ENCODE assay signal across 8 cellular contexts in genomic region chr7:149873968-149874643, GRCh38. TPM values are rescaled to one million over a fixed set of nuclear protein-coding genes. Genes with fewer than 3 reads are reported as not detected.
DNase-seq lines count a peak whose midpoint lies in the region; ATAC-seq and TF ChIP-seq lines count a peak whose summit lies in the region.

Gene ATP6V0E2, plus strand, starts transcription at chr7:149873969. Its CDS starts 97 bp downstream, at chr7:149874066.

- no peaks in the 10 kb centered on the region for H3K9me3 ChIP-seq in heart right ventricle

- POLR2A ChIA-PET in activated CD4-positive, alpha-beta memory T cell treated with anti-CD3 and anti-CD28 coated beads for 36 hours (lab: Charles Lee): no interaction called here

- no peaks in the 10 kb centered on the region for H3K27me3 ChIP-seq in heart right ventricle

- no peaks in the 10 kb centered on the region for H3K9me3 Mint-ChIP-seq in activated naive CD4-positive, alpha-beta T cell treated with anti-CD3 and anti-CD28 coated beads for 36 hours
- H3K9me3 Mint-ChIP-seq in activated CD4-positive, alpha-beta memory T cell treated with anti-CD3 and anti-CD28 coated beads for 36 hours: no peaks in the 10 kb centered on the region

- H3K27ac Mint-ChIP-seq in activated naive CD4-positive, alpha-beta T cell treated with anti-CD3 and anti-CD28 coated beads for 36 hours: peak within 1 kb of the TSS; percentile 88
- H3K27ac Mint-ChIP-seq in activated CD4-positive, alpha-beta memory T cell treated with anti-CD3 and anti-CD28 coated beads for 36 hours: peak within 1 kb of the TSS; percentile 86

- CTCF ChIA-PET in activated naive CD4-positive, alpha-beta T cell treated with anti-CD3 and anti-CD28 coated beads for 36 hours (lab: Charles Lee): interaction anchor here (0.9 kb wide), 1 partner anchor 9 kb away, joined by 4 read pairs; no protein-coding TSS in a partner anchor
- CTCF ChIA-PET in activated CD4-positive, alpha-beta memory T cell treated with anti-CD3 and anti-CD28 coated beads for 36 hours (lab: Charles Lee): interaction anchor here (0.7 to 1.0 kb wide), 2 partner anchors 9 to 1024 kb away, joined by 3 to 5 read pairs; no protein-coding TSS in a partner anchor

- TF ChIP-seq CTCF in heart right ventricle (IDR thresholded peaks at IDR 0.05) (no peak), omental fat pad (IDR thresholded peaks at IDR 0.05) (no peak)

- WGBS in heart right ventricle, 2 donors: 6 to 8% methylated on average over 35 to 46 of the region's 46 CpGs

- H3K4me1 Mint-ChIP-seq in activated naive CD4-positive, alpha-beta T cell treated with anti-CD3 and anti-CD28 coated beads for 36 hours (ENCODE audit: low read depth): peaks cover 64% of the 10 kb centered on the region
- H3K4me1 Mint-ChIP-seq in activated CD4-positive, alpha-beta memory T cell treated with anti-CD3 and anti-CD28 coated beads for 36 hours (ENCODE audit: low read depth): peaks cover 64% of the 10 kb centered on the region

- H3K27ac ChIP-seq in heart right ventricle: peak within 1 kb of the TSS; percentile 81 to 97 (median 92)

- H3K4me3 ChIP-seq in heart right ventricle (peak within 1 kb of the TSS; percentile 70 to 95 (median 81)), skeletal muscle cell (ENCODE audit: low read depth, low read length) (peak within 1 kb of the TSS; percentile 71)

- H3K4me3 Mint-ChIP-seq in activated naive CD4-positive, alpha-beta T cell treated with anti-CD3 and anti-CD28 coated beads for 36 hours: peak within 1 kb of the TSS; percentile 83
- peak within 1 kb of the TSS; percentile 86 for H3K4me3 Mint-ChIP-seq in activated CD4-positive, alpha-beta memory T cell treated with anti-CD3 and anti-CD28 coated beads for 36 hours

- peaks cover 5 to 48% (median 22%) of the 10 kb centered on the region in 9 donors for H3K4me1 ChIP-seq in heart right ventricle

- DNase-seq in activated naive CD4-positive, alpha-beta T cell treated with anti-CD3 and anti-CD28 coated beads for 36 hours: no peak
- DNase-seq in activated naive CD4-positive, alpha-beta T cell (lab: John Stamatoyannopoulos, UW): no peak
- DNase-seq in activated CD4-positive, alpha-beta memory T cell treated with anti-CD3 and anti-CD28 coated beads for 36 hours: no peak
- no peak for DNase-seq in heart right ventricle
- DNase-seq in skeletal muscle cell (ENCODE audit: low read depth): no peak
- no peak for DNase-seq in omental fat pad (ENCODE audit: low spot score)
- DNase-seq in kidney glomerular epithelial cell (lab: John Stamatoyannopoulos, UW): no peak

- ATAC-seq in HG03103 (IDR thresholded peaks at IDR 0.05; ENCODE audit: low read depth, unreplicated experiment) (peak; percentile 25), heart right ventricle (peak in 4 of 8 donors; percentile 0 to 38 (median 2)), omental fat pad (ENCODE audit: low FRiP score) (no peak)

- H3K27me3 Mint-ChIP-seq in activated naive CD4-positive, alpha-beta T cell treated with anti-CD3 and anti-CD28 coated beads for 36 hours (ENCODE audit: low read depth): no peaks in the 10 kb centered on the region
- H3K27me3 Mint-ChIP-seq in activated CD4-positive, alpha-beta memory T cell treated with anti-CD3 and anti-CD28 coated beads for 36 hours: no peaks in the 10 kb centered on the region

- intact Hi-C loops in activated naive CD4-positive, alpha-beta T cell treated with anti-CD3 and anti-CD28 coated beads for 36 hours (cut with micrococcal nuclease): loop anchor here (1.0 to 10.0 kb wide), 7 partner anchors 9 to 1211 kb away; partner anchors contain the start of genes AGAP3, FASTK, TMUB1 and ZNF862
- intact Hi-C loops in activated CD4-positive, alpha-beta memory T cell treated with anti-CD3 and anti-CD28 coated beads for 36 hours (cut with micrococcal nuclease): loop anchor here (1.0 to 10.0 kb wide), 6 partner anchors 36 to 729 kb away; partner anchors contain the start of genes ACTR3C, LRRC61, ZNF398 and ZNF862
- intact Hi-C loops in heart right ventricle (cut with DNase I): loop anchor here in 2 of 10 donors (1.0 to 5.0 kb wide), 2 partner anchors 36 to 37 kb away; partner anchors contain the start of gene ZNF862 (in 2 of the 2)

- H3K36me3 Mint-ChIP-seq in activated naive CD4-positive, alpha-beta T cell treated with anti-CD3 and anti-CD28 coated beads for 36 hours (ENCODE audit: low read depth): peaks cover 8% of the 10 kb centered on the region
- H3K36me3 Mint-ChIP-seq in activated CD4-positive, alpha-beta memory T cell treated with anti-CD3 and anti-CD28 coated beads for 36 hours: peaks cover 13% of the 10 kb centered on the region

- peaks cover 0 to 16% (median 0%) of the 10 kb centered on the region in 9 donors for H3K36me3 ChIP-seq in heart right ventricle

RNA-seq across cellular contexts. Expression of gene ATP6V0E2, which starts in this region (rescaled TPM):
- 10 to 100 TPM; 31.8 to 32.4 TPM for total RNA-seq in activated naive CD4-positive, alpha-beta T cell treated with anti-CD3 and anti-CD28 coated beads for 36 hours
- 10 to 100 TPM; 33.5 to 34.1 TPM for total RNA-seq in activated CD4-positive, alpha-beta memory T cell treated with anti-CD3 and anti-CD28 coated beads for 36 hours
- total RNA-seq in heart right ventricle: 100 to 1,000 TPM in 5 of 10 donors, 10 to 100 TPM in 5; 69.2 to 119 (median 96.7) TPM
- polyA plus RNA-seq in heart right ventricle: 10 to 100 TPM; 27.5 to 46.5 TPM
- total RNA-seq in omental fat pad: 10 to 100 TPM in 2 of 4 donors, 1 to 10 TPM in 2; 7.1 to 21.2 (median 11.1) TPM
